In genomic region chr5:172110921-172111873, GRCh38 we compare ENCODE assay signal across 1 cellular context.
TF ChIP-seq lines count a peak whose summit lies in the region.

No MANE protein-coding gene starts in this region.

TF ChIP-seq in HEK293, 187 proteins besides CTCF, POLR2A, EP300 and RAD21 (continued from another document):
- TF ChIP-seq PRDM2 (tag by site-specific recombination; IDR thresholded peaks at IDR 0.05; ENCODE audit: borderline replicate concordance) (no peak), GFI1B (tag by site-specific recombination; IDR thresholded peaks at IDR 0.05) (no peak), ZIC2 (tag by site-specific recombination; IDR thresholded peaks at IDR 0.05) (peak; percentile 87), ZNF830 (tag by site-specific recombination; IDR thresholded peaks at IDR 0.05; ENCODE audit: low read depth) (no peak), ZNF561 (tag by site-specific recombination; IDR thresholded peaks at IDR 0.05; ENCODE audit: borderline replicate concordance) (peak; percentile 57; the same call in 1 of the 2 replicates), ZNF366 (tag by site-specific recombination; conservative IDR thresholded peaks at IDR 0.05) (no peak), ZBTB48 (tag by site-specific recombination; IDR thresholded peaks at IDR 0.05) (peak; percentile 98), ZNF580 (tag by site-specific recombination; IDR thresholded peaks at IDR 0.05) (no peak), ZNF211 (tag by site-specific recombination; IDR thresholded peaks at IDR 0.05; ENCODE audit: low read depth) (no peak), GLIS2 (tag by site-specific recombination; IDR thresholded peaks at IDR 0.05) (peak; percentile 89), ZNF280C (tag by site-specific recombination; IDR thresholded peaks at IDR 0.05) (no peak), ZNF473 (tag by site-specific recombination; IDR thresholded peaks at IDR 0.05) (no peak), INSM2 (tag by site-specific recombination; IDR thresholded peaks at IDR 0.05) (no peak), BCL11A (tag by site-specific recombination; IDR thresholded peaks at IDR 0.05; ENCODE audit: low read depth) (no peak), ZNF76 (tag by site-specific recombination; IDR thresholded peaks at IDR 0.05; ENCODE audit: borderline replicate concordance, low read depth) (no peak), YY2 (tag by site-specific recombination; IDR thresholded peaks at IDR 0.05) (no peak), ZNF114 (tag by site-specific recombination; IDR thresholded peaks at IDR 0.05) (no peak), ZNF19 (tag by site-specific recombination; IDR thresholded peaks at IDR 0.05; ENCODE audit: low read depth) (no peak), ZNF677 (tag by site-specific recombination; IDR thresholded peaks at IDR 0.05) (no peak), AEBP2 (tag by site-specific recombination; IDR thresholded peaks at IDR 0.05; ENCODE audit: borderline replicate concordance) (no peak), ZNF629 (tag by site-specific recombination; IDR thresholded peaks at IDR 0.05) (peak; percentile 20; the same call in 1 of the 2 replicates), ZNF362 (tag by site-specific recombination; IDR thresholded peaks at IDR 0.05) (no peak), ZNF707 (tag by site-specific recombination; IDR thresholded peaks at IDR 0.05) (no peak), ATF2 (tag by site-specific recombination; IDR thresholded peaks at IDR 0.05; ENCODE audit: low read depth) (no peak), ZNF776 (tag by site-specific recombination; IDR thresholded peaks at IDR 0.05; ENCODE audit: borderline replicate concordance) (no peak), ZNF37A (tag by site-specific recombination; IDR thresholded peaks at IDR 0.05) (no peak), ZNF560 (tag by site-specific recombination; IDR thresholded peaks at IDR 0.05; ENCODE audit: borderline replicate concordance) (no peak), ZSCAN23 (tag by site-specific recombination; IDR thresholded peaks at IDR 0.05) (no peak), ZNF302 (tag by site-specific recombination; IDR thresholded peaks at IDR 0.05; ENCODE audit: low read depth) (no peak), ZNF488 (tag by site-specific recombination; IDR thresholded peaks at IDR 0.05) (no peak), ZNF148 (tag by site-specific recombination; IDR thresholded peaks at IDR 0.05; ENCODE audit: borderline replicate concordance) (no peak), ZNF544 (tag by site-specific recombination; IDR thresholded peaks at IDR 0.05) (no peak), ZNF660 (tag by site-specific recombination; IDR thresholded peaks at IDR 0.05) (peak; percentile 34; the same call in 1 of the 2 replicates), ZNF146 (tag by site-specific recombination; IDR thresholded peaks at IDR 0.05) (no peak), ZNF433 (tag by site-specific recombination; IDR thresholded peaks at IDR 0.05; ENCODE audit: low read depth) (no peak), GLI2 (tag by site-specific recombination; IDR thresholded peaks at IDR 0.05; ENCODE audit: borderline replicate concordance, low read depth) (no peak), ZNF670 (tag by site-specific recombination; IDR thresholded peaks at IDR 0.05; ENCODE audit: low read depth) (no peak), ZNF792 (tag by site-specific recombination; IDR thresholded peaks at IDR 0.05) (no peak)
TF ChIP-seq in HEK293: peak in this region for 39.
